In genomic region chr16:1151424-1152122, GRCh38 we compare ENCODE assay signal across 14 cellular contexts. TPM values are rescaled to one million over a fixed set of nuclear protein-coding genes. Genes with fewer than 3 reads are reported as not detected.
A peak's percentile ranks its signal among the peaks of the same experiment; 100 is the strongest.
DNase-seq lines count a peak whose midpoint lies in the region; ATAC-seq, FAIRE-seq and TF ChIP-seq lines count a peak whose summit lies in the region.
"Had no signal": no experiment of that assay in that cellular context is flagged by ENCODE, and none has a peak within 500 bp of the region (broad histone marks: within the 10 kb centered on the region; RNA-seq: fewer than 3 reads in every experiment).

No MANE protein-coding gene starts in this region.

- no peak for TF ChIP-seq CTCF in esophagus muscularis mucosa (IDR thresholded peaks at IDR 0.05)
- TF ChIP-seq CTCF in nephron (IDR thresholded peaks at IDR 0.05; ENCODE audit: unreplicated experiment in 3 of 3), result no peak
- no peak for TF ChIP-seq CTCF in uterus (IDR thresholded peaks at IDR 0.05)

- FAIRE-seq in GM19239 (lab: Jason Lieb, UNC), result no peak
- FAIRE-seq: G401.6 had no signal

- no peaks in the 10 kb centered on the region for H3K27me3 Mint-ChIP-seq in activated naive CD4-positive, alpha-beta T cell treated with anti-CD3 and anti-CD28 coated beads, Interleukin-2, amount 50 U/mL, for 24 hours
- H3K27me3 Mint-ChIP-seq in nephron (ENCODE audit: low read depth), result peaks cover 5% of the 10 kb centered on the region

- H3K27me3 ChIP-seq in esophagus muscularis mucosa, result peaks cover 0 to 45% (median 0%) of the 10 kb centered on the region in 4 donors
- H3K27me3 ChIP-seq in uterus, result no peaks in the 10 kb centered on the region

- H3K9me3 Mint-ChIP-seq in activated naive CD4-positive, alpha-beta T cell treated with anti-CD3 and anti-CD28 coated beads, Interleukin-2, amount 50 U/mL, for 24 hours, result no peaks in the 10 kb centered on the region
- H3K9me3 Mint-ChIP-seq in nephron, result no peaks in the 10 kb centered on the region
- H3K9me3 Mint-ChIP-seq: stimulated activated naive CD8-positive, alpha-beta T cell treated with anti-CD3 and anti-CD28 coated beads, Interleukin-15, Interleukin-2, amounts not matched to agents 100 ng/mL and 50 ng/mL, for 24 hours had no signal

- H3K4me3 Mint-ChIP-seq in activated naive CD4-positive, alpha-beta T cell treated with anti-CD3 and anti-CD28 coated beads, Interleukin-2, amount 50 U/mL, for 24 hours, result peak overlapping the region; percentile 30
- peak overlapping the region; percentile 58 to 72 (median 70) for H3K4me3 Mint-ChIP-seq in nephron

- TF ChIP-seq POLR2A in esophagus muscularis mucosa (IDR thresholded peaks at IDR 0.05; ENCODE audit: low read depth) (no peak), uterus (IDR thresholded peaks at IDR 0.05) (no peak)

- no peak for TF ChIP-seq EP300 in esophagus muscularis mucosa (IDR thresholded peaks at IDR 0.05)

- WGBS in esophagus muscularis mucosa, result 48% methylated on average over 11 of the region's 18 CpGs

- no peak for DNase-seq in activated naive CD4-positive, alpha-beta T cell treated with Interleukin-2 at 50 U/mL for 16 hours
- DNase-seq in esophagus muscularis mucosa (ENCODE audit: extremely low spot score) (no peak), uterus (no peak), superior temporal gyrus (ENCODE audit: extremely low spot score) (no peak), GM19239 (ENCODE audit: insufficient read length, low spot score) (no peak)
- DNase-seq: NCI-H187 treated with DMSO at 0.1 percent for 48 hours had no signal

- intact Hi-C loops in esophagus muscularis mucosa (cut with DNase I), result loop anchor here (5.0 kb wide), 1 partner anchor 41 kb away; no protein-coding TSS in a partner anchor
- intact Hi-C loops in uterus (cut with DNase I; ENCODE audit: low total_unique reads), result no loop called here

- H3K36me3 Mint-ChIP-seq in activated naive CD4-positive, alpha-beta T cell treated with anti-CD3 and anti-CD28 coated beads, Interleukin-2, amount 50 U/mL, for 24 hours, result no peaks in the 10 kb centered on the region
- no peaks in the 10 kb centered on the region for H3K36me3 Mint-ChIP-seq in nephron (ENCODE audit: low read depth)

- no peak for ATAC-seq in GM21619 (IDR thresholded peaks at IDR 0.05; ENCODE audit: unreplicated experiment)

- H3K4me3 ChIP-seq in esophagus muscularis mucosa (no peak overlapping the region), uterus (no peak overlapping the region)
- H3K4me3 ChIP-seq: lung had no signal

- H3K4me1 ChIP-seq in esophagus muscularis mucosa (peaks cover 14 to 51% (median 48%) of the 10 kb centered on the region in 4 donors), uterus (no peaks in the 10 kb centered on the region)

- no peaks in the 10 kb centered on the region for H3K9me3 ChIP-seq in esophagus muscularis mucosa
- H3K9me3 ChIP-seq in uterus, result no peaks in the 10 kb centered on the region
- H3K9me3 ChIP-seq: Caco-2 had no signal

- no peaks in the 10 kb centered on the region for H3K4me1 Mint-ChIP-seq in activated naive CD4-positive, alpha-beta T cell treated with anti-CD3 and anti-CD28 coated beads, Interleukin-2, amount 50 U/mL, for 24 hours
- H3K4me1 Mint-ChIP-seq in nephron, result peaks cover 36% of the 10 kb centered on the region

- H3K27ac ChIP-seq in esophagus muscularis mucosa (replicated peaks in 1 of 4) (peak overlapping the region; percentile 74 to 87 (median 80)), uterus (peak overlapping the region; percentile 20 to 79)

- H3K27ac Mint-ChIP-seq in activated naive CD4-positive, alpha-beta T cell treated with anti-CD3 and anti-CD28 coated beads, Interleukin-2, amount 50 U/mL, for 24 hours, result no peak overlapping the region
- H3K27ac Mint-ChIP-seq in nephron, result peak overlapping the region in 2 of 3 experiments; percentile 38 to 77
- H3K27ac Mint-ChIP-seq: stimulated activated naive CD8-positive, alpha-beta T cell treated with anti-CD3 and anti-CD28 coated beads, Interleukin-15, Interleukin-2, amounts not matched to agents 100 ng/mL and 50 ng/mL, for 24 hours had no signal

- H3K36me3 ChIP-seq in esophagus muscularis mucosa (no peaks in the 10 kb centered on the region), uterus (no peaks in the 10 kb centered on the region)

RNA-seq across cellular contexts. Expression of gene CACNA1H, which starts 1.3 kb away (rescaled TPM):
- 100 to 1,000 TPM; 225 to 361 (median 259) TPM for total RNA-seq in esophagus muscularis mucosa
- total RNA-seq in uterus, result 10 to 100 TPM in 3 of 4 donors, 1 to 10 TPM in 1; 6.8 to 94.5 (median 27.6) TPM

RNA-seq across cellular contexts. Expression of gene C1QTNF8, which starts 55.5 kb away (rescaled TPM):
- total RNA-seq in esophagus muscularis mucosa, result not detected
- not detected for total RNA-seq in uterus
- total RNA-seq: Caco-2, omental fat pad had no signal
